Comparison of ENCODE assay signal across 8 cellular contexts in the genomic region with DNA sequence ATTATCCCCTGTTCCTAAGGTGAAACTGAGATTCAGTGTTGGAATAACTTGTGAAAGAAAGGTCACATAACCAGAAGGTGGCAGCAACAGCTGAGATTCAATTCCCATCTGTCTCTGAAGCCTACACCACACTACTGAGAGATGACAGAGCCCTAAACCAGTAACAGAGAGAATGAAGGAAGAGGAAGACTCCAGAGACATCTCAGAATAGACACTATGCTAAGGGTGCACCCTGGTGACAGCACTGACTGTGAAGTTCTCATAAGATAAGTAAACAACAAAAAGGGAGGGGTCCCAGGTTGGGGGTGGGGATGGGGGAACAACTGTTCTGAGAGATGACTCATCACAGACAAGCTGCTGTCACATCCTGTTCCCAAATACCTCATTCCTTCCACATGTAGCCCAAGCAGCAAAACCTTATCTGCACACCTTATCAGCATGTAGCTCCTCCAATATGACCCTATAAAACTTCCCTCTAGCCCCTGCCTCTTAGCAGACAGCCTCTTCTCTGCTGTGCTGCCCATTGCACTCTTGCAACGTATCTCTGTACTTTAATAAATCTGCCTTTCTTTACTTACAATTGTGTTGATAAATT. TPM values are rescaled to one million over a fixed set of nuclear protein-coding genes. Genes with fewer than 3 reads are reported as not detected.
A peak's percentile ranks its signal among the peaks of the same experiment; 100 is the strongest.
DNase-seq lines count a peak whose midpoint lies in the region; ATAC-seq and TF ChIP-seq lines count a peak whose summit lies in the region.

No MANE protein-coding gene starts in this region.

- no peaks in the 10 kb centered on the region for H3K9me2 ChIP-seq in OCI-LY7 (ENCODE audit: insufficient read depth, low read length)

- no peak overlapping the region for H2AFZ ChIP-seq in OCI-LY7 (ENCODE audit: low read length)

- H4K20me1 ChIP-seq in OCI-LY7 (ENCODE audit: insufficient read depth, low read length), result no peaks in the 10 kb centered on the region

- POLR2A ChIA-PET in OCI-LY7 (lab: Charles Lee), result no interaction called here

- CTCF ChIA-PET in activated naive CD4-positive, alpha-beta T cell treated with anti-CD3 and anti-CD28 coated beads for 36 hours (lab: Charles Lee), result interaction anchor here (0.9 to 1.0 kb wide), 2 partner anchors 10 to 56 kb away, joined by 3 read pairs; no protein-coding TSS in a partner anchor
- CTCF ChIA-PET in OCI-LY7 (lab: Charles Lee; ENCODE audit: unreplicated experiment), result no interaction called here

- peaks cover 21% of the 10 kb centered on the region for H3K9me3 Mint-ChIP-seq in activated naive CD4-positive, alpha-beta T cell treated with anti-CD3 and anti-CD28 coated beads for 36 hours
- H3K9me3 Mint-ChIP-seq in stimulated activated effector memory CD8-positive, alpha-beta T cell treated with anti-CD3 and anti-CD28 coated beads, Interleukin-12 subunit alpha, Interleukin-12 subunit beta, amount 100 ng/mL, for 72 hours, result peaks cover 12% of the 10 kb centered on the region

- H3K79me2 ChIP-seq in OCI-LY7 (ENCODE audit: insufficient read depth, low read depth, low read length), result no peaks in the 10 kb centered on the region

- peaks cover 16% of the 10 kb centered on the region for H3K27me3 Mint-ChIP-seq in activated naive CD4-positive, alpha-beta T cell treated with anti-CD3 and anti-CD28 coated beads for 36 hours (ENCODE audit: low read depth)

- peaks cover 11% of the 10 kb centered on the region for H3K36me3 Mint-ChIP-seq in activated naive CD4-positive, alpha-beta T cell treated with anti-CD3 and anti-CD28 coated beads for 36 hours (ENCODE audit: low read depth)
- H3K36me3 Mint-ChIP-seq in stimulated activated effector memory CD8-positive, alpha-beta T cell treated with anti-CD3 and anti-CD28 coated beads, Interleukin-12 subunit alpha, Interleukin-12 subunit beta, amount 100 ng/mL, for 72 hours, result peaks cover 9% of the 10 kb centered on the region

- intact Hi-C loops in activated naive CD4-positive, alpha-beta T cell treated with anti-CD3 and anti-CD28 coated beads for 36 hours (cut with micrococcal nuclease), result loop anchor here (1.0 to 10.0 kb wide), 4 partner anchors 56 to 1964 kb away; a partner anchor contains a TSS
- intact Hi-C loops in OCI-LY7 (cut with micrococcal nuclease; ENCODE audit: unreplicated experiment), result no loop called here

- H3K4me3 ChIP-seq in OCI-LY7 (ENCODE audit: low read depth, low read length, poor library complexity, severe bottlenecking) (no peak overlapping the region), cardiac fibroblast (replicated peaks in 1 of 2; ENCODE audit: low read depth in 2 of 2, low read length in 2 of 2) (no peak overlapping the region)
- no peak overlapping the region for H3K4me3 ChIP-seq in effector memory CD4-positive, alpha-beta T cell (ENCODE audit: insufficient read depth, low read depth, low read length, poor library complexity, severe bottlenecking)

- no peak overlapping the region for H3K4me3 Mint-ChIP-seq in activated naive CD4-positive, alpha-beta T cell treated with anti-CD3 and anti-CD28 coated beads for 36 hours
- H3K4me3 Mint-ChIP-seq in stimulated activated effector memory CD8-positive, alpha-beta T cell treated with anti-CD3 and anti-CD28 coated beads, Interleukin-12 subunit alpha, Interleukin-12 subunit beta, amount 100 ng/mL, for 72 hours, result no peak overlapping the region

- H3K27ac Mint-ChIP-seq in activated naive CD4-positive, alpha-beta T cell treated with anti-CD3 and anti-CD28 coated beads for 36 hours, result no peak overlapping the region
- no peak overlapping the region for H3K27ac Mint-ChIP-seq in stimulated activated effector memory CD8-positive, alpha-beta T cell treated with anti-CD3 and anti-CD28 coated beads, Interleukin-12 subunit alpha, Interleukin-12 subunit beta, amount 100 ng/mL, for 72 hours

- no peaks in the 10 kb centered on the region for H3K4me1 ChIP-seq in OCI-LY7 (ENCODE audit: insufficient read depth, low read length, poor library complexity, severe bottlenecking)
- H3K4me1 ChIP-seq in effector memory CD4-positive, alpha-beta T cell (ENCODE audit: control insufficient read depth, insufficient read depth, low read length, poor library complexity, severe bottlenecking), result no peaks in the 10 kb centered on the region

- peak; percentile 58 for ATAC-seq in stimulated activated effector memory CD8-positive, alpha-beta T cell treated with anti-CD3 and anti-CD28 coated beads, Interleukin-12 subunit alpha, Interleukin-12 subunit beta, amount 100 ng/mL, for 72 hours
- ATAC-seq in HG02970 (IDR thresholded peaks at IDR 0.05; ENCODE audit: low FRiP score, unreplicated experiment), result no peak

- H3K4me1 Mint-ChIP-seq in activated naive CD4-positive, alpha-beta T cell treated with anti-CD3 and anti-CD28 coated beads for 36 hours (ENCODE audit: low read depth), result peaks cover 11% of the 10 kb centered on the region
- peaks cover 5% of the 10 kb centered on the region for H3K4me1 Mint-ChIP-seq in stimulated activated effector memory CD8-positive, alpha-beta T cell treated with anti-CD3 and anti-CD28 coated beads, Interleukin-12 subunit alpha, Interleukin-12 subunit beta, amount 100 ng/mL, for 72 hours

- DNase-seq in activated naive CD4-positive, alpha-beta T cell treated with anti-CD3 and anti-CD28 coated beads for 36 hours, result peak; percentile 73
- no peak for DNase-seq in activated naive CD4-positive, alpha-beta T cell (lab: John Stamatoyannopoulos, UW)
- DNase-seq in OCI-LY7 (ENCODE audit: low spot score) (peak; percentile 16), cardiac fibroblast (ENCODE audit: low read depth in 2 of 2) (peak; percentile 44 to 61), DMS153 treated with DMSO at 0.1 percent for 48 hours (lab: John Stamatoyannopoulos, UW; ENCODE audit: unreplicated experiment) (no peak)
- no peak for DNase-seq in stimulated activated effector memory CD8-positive, alpha-beta T cell treated with anti-CD3 and anti-CD28 coated beads, Interleukin-12 subunit alpha, Interleukin-12 subunit beta, amount 100 ng/mL, for 72 hours (ENCODE audit: low spot score in 2 of 2)
- DNase-seq in effector memory CD4-positive, alpha-beta T cell, result no peak

- no peak overlapping the region for H3K27ac ChIP-seq in OCI-LY7 (ENCODE audit: low read depth, low read length, poor library complexity, severe bottlenecking)
- H3K27ac ChIP-seq in effector memory CD4-positive, alpha-beta T cell (ENCODE audit: insufficient read depth, low read length, poor library complexity, severe bottlenecking), result no peak overlapping the region

- H3K36me3 ChIP-seq in OCI-LY7 (ENCODE audit: insufficient read depth, low read length), result no peaks in the 10 kb centered on the region
- H3K36me3 ChIP-seq in effector memory CD4-positive, alpha-beta T cell (ENCODE audit: control insufficient read depth, insufficient read depth, low read length), result no peaks in the 10 kb centered on the region

- peaks cover 3% of the 10 kb centered on the region for H3K27me3 ChIP-seq in effector memory CD4-positive, alpha-beta T cell (replicated peaks; ENCODE audit: control insufficient read depth, insufficient read depth, low read length, poor library complexity, severe bottlenecking)

- BruUV-seq in OCI-LY7 (replicated peaks; lab: Mats Ljungman, UMichigan), result no TSS peak

- peak; percentile 46 for TF ChIP-seq CTCF in OCI-LY7 (conservative IDR thresholded peaks at IDR 0.05; ENCODE audit: low read length)
- peak; percentile 24 for TF ChIP-seq CTCF in cardiac fibroblast (IDR thresholded peaks at IDR 0.05; ENCODE audit: low read depth, low read length)

- no peak overlapping the region for H3K4me2 ChIP-seq in OCI-LY7 (ENCODE audit: low read length)

- peaks cover 8% of the 10 kb centered on the region for H3K9me3 ChIP-seq in OCI-LY7 (ENCODE audit: low read length)
- H3K9me3 ChIP-seq in effector memory CD4-positive, alpha-beta T cell (ENCODE audit: control insufficient read depth, low read length), result peaks cover 8% of the 10 kb centered on the region

RNA-seq across cellular contexts. Expression of a gene that starts 46.5 kb away (rescaled TPM):
- total RNA-seq in activated naive CD4-positive, alpha-beta T cell treated with anti-CD3 and anti-CD28 coated beads for 36 hours, result 1 to 10 TPM; 4.5 to 5.1 TPM
- total RNA-seq in OCI-LY7 (2014; rRNA removed; shearing (Covaris generic)), result 7.3 and 9.0 TPM in 2 replicates
- total RNA-seq in OCI-LY7 (2022), result 10.0 and 11.5 TPM in 2 replicates

RNA-seq across cellular contexts. Expression of a gene that starts 57.8 kb away (rescaled TPM):
- under 1 TPM; 0.10 to 0.14 TPM for total RNA-seq in activated naive CD4-positive, alpha-beta T cell treated with anti-CD3 and anti-CD28 coated beads for 36 hours
- total RNA-seq in OCI-LY7 (2014; rRNA removed; shearing (Covaris generic)), result 0.22 TPM in 1 of 2 replicates, not detected in the other
- total RNA-seq in OCI-LY7 (2022), result 0.15 TPM in 1 of 2 replicates, not detected in the other

RNA-seq across cellular contexts. Expression of a gene that starts 58.8 kb away (rescaled TPM):
- 10 to 100 TPM; 12.6 to 15.6 TPM for total RNA-seq in activated naive CD4-positive, alpha-beta T cell treated with anti-CD3 and anti-CD28 coated beads for 36 hours
- total RNA-seq in OCI-LY7 (2014; rRNA removed; shearing (Covaris generic)), result 11.6 and 14.1 TPM in 2 replicates
- total RNA-seq in OCI-LY7 (2022), result 19.4 and 25.0 TPM in 2 replicates

RNA-seq across cellular contexts. Expression of a gene that starts 59.8 kb away (rescaled TPM):
- total RNA-seq in activated naive CD4-positive, alpha-beta T cell treated with anti-CD3 and anti-CD28 coated beads for 36 hours, result under 1 TPM; 0.69 to 0.74 TPM
- total RNA-seq in OCI-LY7 (2014; rRNA removed; shearing (Covaris generic)), result 0.39 and 0.76 TPM in 2 replicates
- total RNA-seq in OCI-LY7 (2022), result 0.40 and 0.53 TPM in 2 replicates

Comparison
In these comparisons a context has a peak if more than half of its experiments do, and no peak if none do; other contexts are left out.
1. DNase-seq: peak in activated naive CD4-positive, alpha-beta T cell treated with anti-CD3 and anti-CD28 coated beads for 36 hours (single experiment), OCI-LY7 (single experiment) and cardiac fibroblast (2 of 2); none in activated naive CD4-positive, alpha-beta T cell (0 of 4), stimulated activated effector memory CD8-positive, alpha-beta T cell treated with anti-CD3 and anti-CD28 coated beads, Interleukin-12 subunit alpha, Interleukin-12 subunit beta, amount 100 ng/mL, for 72 hours (0 of 2), effector memory CD4-positive, alpha-beta T cell (0 of 3) and DMS153 treated with DMSO at 0.1 percent for 48 hours (single experiment).